ENCODE assay signal across 9 cellular contexts in the genomic region with DNA sequence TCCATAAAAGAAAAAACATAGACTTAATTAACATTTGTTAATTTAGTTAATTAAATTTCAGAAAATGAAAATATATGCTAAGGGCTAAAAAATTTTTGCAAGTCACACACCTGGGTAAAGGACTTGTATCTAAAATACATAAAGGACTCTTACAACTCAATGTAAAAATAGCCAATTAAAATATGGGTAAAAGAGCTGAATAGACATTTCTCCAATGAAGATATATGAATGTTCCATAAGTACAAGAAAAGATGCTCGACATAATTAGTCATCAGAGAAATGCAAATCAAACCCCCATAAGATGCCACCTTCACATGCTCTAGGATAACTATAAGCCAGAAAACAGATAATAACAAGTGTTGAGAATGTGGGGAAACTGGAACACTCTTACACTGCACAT.
"Had no signal": no experiment of that assay in that cellular context is flagged by ENCODE, and none has a peak within 500 bp of the region (broad histone marks: within the 10 kb centered on the region; RNA-seq: fewer than 3 reads in every experiment).

No MANE protein-coding gene starts in this region.

- H3K9ac ChIP-seq: GM23248 had no signal

- ATAC-seq: HCT116 had no signal

- DNase-seq: GM23248, GOT3, H7, HFFc6, Kasumi-1, KG1 had no signal

- H3K4me1 ChIP-seq: HAP-1 had no signal

- H2AFZ ChIP-seq: GM23248 had no signal

- H3K27ac ChIP-seq: GM23248, HL-60 had no signal

- H3K9me3 ChIP-seq: HAP-1 had no signal

- H3K36me3 ChIP-seq: HAP-1 had no signal

- H3K4me3 ChIP-seq: GM23248, HAP-1 had no signal
